In the genomic region with DNA sequence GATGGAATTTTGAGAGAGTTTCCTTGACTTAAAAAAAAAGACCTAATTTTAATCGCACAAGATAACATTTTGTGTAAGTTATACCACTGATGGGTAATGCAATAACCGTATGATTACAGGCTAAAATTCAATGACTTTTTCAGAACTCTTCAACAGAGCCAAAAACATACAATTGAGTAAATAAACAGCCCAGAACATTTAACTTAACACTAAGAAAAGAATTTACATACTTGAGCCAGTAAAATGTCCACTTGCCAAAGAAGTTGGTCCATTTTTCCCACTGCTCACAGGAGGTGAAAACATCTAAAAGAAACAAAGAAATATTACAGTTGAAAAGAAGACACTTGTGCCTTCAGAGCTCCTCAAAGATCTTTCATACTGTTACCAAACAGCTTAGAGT, we compare ENCODE assay signal across 8 cellular contexts. TPM values are rescaled to one million over a fixed set of nuclear protein-coding genes. Genes with fewer than 3 reads are reported as not detected.
A peak's percentile ranks its signal among the peaks of the same experiment; 100 is the strongest.
DNase-seq lines count a peak whose midpoint lies in the region; ATAC-seq and TF ChIP-seq lines count a peak whose summit lies in the region.

No MANE protein-coding gene starts in this region.

- in situ Hi-C loops in gastrocnemius medialis (cut with MboI; ENCODE audit: low sequenced_read_pairs in 4 of 4): loop anchor here (5.0 to 25.0 kb wide), 5 partner anchors 160 to 350 kb away; no protein-coding TSS in a partner anchor

- intact Hi-C loops in Caco-2 (cut with micrococcal nuclease; ENCODE audit: unreplicated experiment) (loop anchor here (10.0 kb wide), 1 partner anchor 170 kb away; no protein-coding TSS in a partner anchor), activated B cell treated with CpG ODN at 0.5 μM for 24 hours (cut with micrococcal nuclease) (loop anchor here (5.0 kb wide), 6 partner anchors 108 to 1067 kb away; a partner anchor contains a TSS), gastrocnemius medialis (cut with DNase I; ENCODE audit: low total_unique reads) (loop anchor here (5.0 to 10.0 kb wide), 5 partner anchors 108 to 1050 kb away; a partner anchor contains a TSS)

- TF ChIP-seq POLR2A in gastrocnemius medialis (IDR thresholded peaks at IDR 0.05): no peak

- H3K4me1 ChIP-seq in Caco-2 (peaks cover 33% of the 10 kb centered on the region), iPS-20b (ENCODE audit: insufficient read depth, low read length) (peaks cover 59% of the 10 kb centered on the region), gastrocnemius medialis (peaks cover 49 to 53% of the 10 kb centered on the region in 2 donors)

- TF ChIP-seq CTCF in Caco-2 (IDR thresholded peaks at IDR 0.05; ENCODE audit: insufficient read depth in 1 of 2, low read depth in 1 of 2, low read length in 1 of 2, severe bottlenecking in 1 of 2, unreplicated experiment in 1 of 2) (no peak), activated B cell treated with CpG ODN at 0.5 μM for 24 hours (IDR thresholded peaks at IDR 0.05) (no peak), gastrocnemius medialis (IDR thresholded peaks at IDR 0.05 in 4 of 5, conservative IDR thresholded peaks at IDR 0.05 in 1 of 5) (no peak)

- peak overlapping the region; percentile 78 for H3K4me3 Mint-ChIP-seq in Caco-2 (ENCODE audit: unreplicated experiment)
- peak overlapping the region; percentile 42 for H3K4me3 Mint-ChIP-seq in activated B cell treated with CpG ODN at 0.5 μM for 24 hours
- no peak overlapping the region for H3K4me3 Mint-ChIP-seq in activated T-helper 17 cell treated with anti-CD3 and anti-CD28 coated beads, Interleukin-2, amount 50 U/mL, for 72 hours

- H3K27me3 ChIP-seq in Caco-2 (replicated peaks; ENCODE audit: control insufficient read depth, insufficient read depth, low read length) (no peaks in the 10 kb centered on the region), iPS-20b (ENCODE audit: insufficient read depth, low read length) (no peaks in the 10 kb centered on the region), gastrocnemius medialis (no peaks in the 10 kb centered on the region)

- no TSS peak for BruUV-seq in Caco-2 (replicated peaks; lab: Mats Ljungman, UMichigan)

- no peak overlapping the region for H3K4me3 ChIP-seq in Caco-2 (ENCODE audit: low read depth, low read length)
- peak overlapping the region; percentile 82 for H3K4me3 ChIP-seq in iPS-20b (ENCODE audit: low read length)
- H3K4me3 ChIP-seq in gastrocnemius medialis: peak overlapping the region; percentile 70 to 86 (median 72)

- CTCF ChIA-PET in Caco-2 (lab: Charles Lee) (no interaction called here), activated B cell treated with CpG ODN at 0.5 μM for 24 hours (lab: Charles Lee) (no interaction called here)

- H3K27ac ChIP-seq in iPS-20b (ENCODE audit: low read length) (peak overlapping the region; percentile 51), gastrocnemius medialis (peak overlapping the region; percentile 88 to 93 (median 91))

- H3K9ac ChIP-seq in iPS-20b (ENCODE audit: low read depth, low read length): peak overlapping the region; percentile 84

- no peak for DNase-seq in Caco-2
- DNase-seq in activated B cell treated with CpG ODN at 0.5 μM for 24 hours: no peak
- DNase-seq in gastrocnemius medialis: no peak
- DNase-seq in Ammon's horn (ENCODE audit: low spot score): no peak
- DNase-seq in GM19240 (ENCODE audit: insufficient read length, low spot score): no peak
- no peak for DNase-seq in CD1c-positive myeloid dendritic cell (ENCODE audit: extremely low spot score)

- H3K9me3 ChIP-seq in Caco-2 (no peaks in the 10 kb centered on the region), iPS-20b (ENCODE audit: insufficient read depth, low read depth, low read length) (no peaks in the 10 kb centered on the region), gastrocnemius medialis (no peaks in the 10 kb centered on the region)

- POLR2A ChIA-PET in Caco-2 (lab: Charles Lee): no interaction called here
- POLR2A ChIA-PET in activated B cell treated with CpG ODN at 0.5 μM for 24 hours (lab: Charles Lee): no interaction called here

- no peaks in the 10 kb centered on the region for H3K9me3 Mint-ChIP-seq in Caco-2 (ENCODE audit: unreplicated experiment)
- H3K9me3 Mint-ChIP-seq in activated B cell treated with CpG ODN at 0.5 μM for 24 hours: no peaks in the 10 kb centered on the region
- H3K9me3 Mint-ChIP-seq in activated T-helper 17 cell treated with anti-CD3 and anti-CD28 coated beads, Interleukin-2, amount 50 U/mL, for 72 hours: peaks cover 4% of the 10 kb centered on the region

- H3K36me3 Mint-ChIP-seq in Caco-2 (ENCODE audit: insufficient read depth, unreplicated experiment): peaks cover 9% of the 10 kb centered on the region
- H3K36me3 Mint-ChIP-seq in activated B cell treated with CpG ODN at 0.5 μM for 24 hours (ENCODE audit: low read depth): peaks cover 14% of the 10 kb centered on the region
- H3K36me3 Mint-ChIP-seq in activated T-helper 17 cell treated with anti-CD3 and anti-CD28 coated beads, Interleukin-2, amount 50 U/mL, for 72 hours (ENCODE audit: low read depth): peaks cover 6% of the 10 kb centered on the region

- peak overlapping the region; percentile 54 for H3K27ac Mint-ChIP-seq in Caco-2 (ENCODE audit: unreplicated experiment)
- no peak overlapping the region for H3K27ac Mint-ChIP-seq in activated B cell treated with CpG ODN at 0.5 μM for 24 hours
- H3K27ac Mint-ChIP-seq in activated T-helper 17 cell treated with anti-CD3 and anti-CD28 coated beads, Interleukin-2, amount 50 U/mL, for 72 hours: no peak overlapping the region

- H3K4me1 Mint-ChIP-seq in Caco-2 (ENCODE audit: low read depth, unreplicated experiment): peaks cover 18% of the 10 kb centered on the region
- peaks cover 39% of the 10 kb centered on the region for H3K4me1 Mint-ChIP-seq in activated B cell treated with CpG ODN at 0.5 μM for 24 hours
- H3K4me1 Mint-ChIP-seq in activated T-helper 17 cell treated with anti-CD3 and anti-CD28 coated beads, Interleukin-2, amount 50 U/mL, for 72 hours: peaks cover 6% of the 10 kb centered on the region

- H3K27me3 Mint-ChIP-seq in Caco-2 (ENCODE audit: insufficient read depth, unreplicated experiment): no peaks in the 10 kb centered on the region
- H3K27me3 Mint-ChIP-seq in activated B cell treated with CpG ODN at 0.5 μM for 24 hours: peaks cover 6% of the 10 kb centered on the region
- H3K27me3 Mint-ChIP-seq in activated T-helper 17 cell treated with anti-CD3 and anti-CD28 coated beads, Interleukin-2, amount 50 U/mL, for 72 hours: peaks cover 45% of the 10 kb centered on the region

- ATAC-seq in activated B cell treated with CpG ODN at 0.5 μM for 24 hours (ENCODE audit: low read depth) (no peak), gastrocnemius medialis (no peak)
- no peak for ATAC-seq in activated T-helper 17 cell treated with anti-CD3 and anti-CD28 coated beads, Interleukin-2, amount 50 U/mL, for 72 hours (replicated peaks)

- H3K36me3 ChIP-seq in Caco-2 (ENCODE audit: control insufficient read depth, insufficient read depth, low read length): no peaks in the 10 kb centered on the region
- peaks cover 52% of the 10 kb centered on the region for H3K36me3 ChIP-seq in iPS-20b (ENCODE audit: insufficient read depth, low read depth, low read length)
- no peaks in the 10 kb centered on the region for H3K36me3 ChIP-seq in gastrocnemius medialis

RNA-seq across cellular contexts. Expression of a gene that starts 2.9 kb away (rescaled TPM):
- total RNA-seq in Caco-2 (2022) (93.7 and 103 TPM in 2 replicates), activated B cell treated with CpG ODN at 0.5 μM for 24 hours (230 and 270 TPM in 2 replicates), gastrocnemius medialis (10 to 100 TPM; 40.3 to 60.6 (median 53.6) TPM)
- total RNA-seq in activated T-helper 17 cell treated with anti-CD3 and anti-CD28 coated beads, Interleukin-2, amount 50 U/mL, for 72 hours: 1 to 10 TPM in 1 of 2 donors, under 1 TPM in 1; 0.79 to 1.3 TPM

Comparison
In these comparisons a context has a peak if more than half of its experiments do, and no peak if none do; other contexts are left out.
1. RNA of a gene that starts 2.9 kb away (total RNA-seq): 230 to 270 TPM in activated B cell treated with CpG ODN at 0.5 μM for 24 hours, 93.7 to 103 TPM in Caco-2 and 40.3 to 60.6 TPM in gastrocnemius medialis; 0.79 to 1.3 TPM in activated T-helper 17 cell treated with anti-CD3 and anti-CD28 coated beads, Interleukin-2, amount 50 U/mL, for 72 hours; every median in the first group is over 10 times any median in the second.